ENCODE assay signal across 8 cellular contexts in the genomic region with DNA sequence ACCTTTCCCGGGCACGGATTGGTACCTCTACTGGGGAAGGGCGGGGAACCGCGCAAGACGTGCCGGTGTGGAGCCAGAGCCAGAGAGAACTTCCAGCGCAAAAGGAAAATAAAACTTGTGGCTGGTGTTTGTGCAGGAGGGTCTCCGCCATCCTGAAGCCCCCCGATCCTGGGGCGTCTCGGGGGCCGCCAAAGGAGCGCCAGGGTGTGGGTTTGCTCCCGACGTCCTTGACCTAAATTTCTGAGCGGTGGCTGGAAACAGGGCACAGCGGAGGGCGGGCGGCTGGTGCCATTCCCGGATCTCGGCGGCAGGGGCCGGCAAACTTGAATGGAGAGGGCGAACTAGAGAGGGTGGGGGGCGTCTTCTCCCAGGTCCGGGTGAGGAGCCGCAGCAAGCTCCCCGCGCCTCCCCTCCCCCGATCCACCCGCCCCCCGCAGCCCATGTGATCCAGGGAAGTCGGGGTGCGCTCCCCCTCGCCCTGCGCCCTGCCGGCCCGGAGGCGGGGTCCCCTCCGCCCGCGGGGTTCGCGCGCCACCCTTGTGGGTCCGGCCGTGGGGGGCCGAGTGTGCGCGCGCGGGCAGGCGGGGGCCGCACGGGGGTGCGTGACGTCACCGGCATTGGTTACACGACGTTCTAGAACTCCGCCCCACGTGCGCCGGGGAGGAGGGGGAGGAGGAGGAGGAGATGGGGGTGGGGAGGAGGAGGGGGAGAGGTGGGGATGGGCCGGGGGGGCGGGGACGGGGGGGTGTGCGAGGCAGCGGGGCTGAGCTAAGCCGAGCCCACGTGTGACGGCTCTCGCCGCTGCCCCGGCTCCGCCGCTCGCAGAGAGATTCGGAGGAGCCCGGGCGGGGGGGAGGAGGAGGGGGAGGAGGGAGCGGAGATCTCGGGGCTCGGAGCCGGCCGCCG. TPM values are rescaled to one million over a fixed set of nuclear protein-coding genes. Genes with fewer than 3 reads are reported as not detected.
DNase-seq lines count a peak whose midpoint lies in the region; ATAC-seq, FAIRE-seq and TF ChIP-seq lines count a peak whose summit lies in the region.

A gene (plus strand): TSS at position 748 of the 906 bp plus-strand sequence. CDS start 220 bp downstream, outside the sequence.

- ATAC-seq in HG02642 (IDR thresholded peaks at IDR 0.05; ENCODE audit: poor library complexity, unreplicated experiment) = peak; percentile 79
- peak; percentile 93 for ATAC-seq in right cardiac atrium

- H3K4me1 Mint-ChIP-seq in astrocyte (ENCODE audit: low read depth, unreplicated experiment) = peaks cover 14% of the 10 kb centered on the region

- no peaks in the 10 kb centered on the region for H3K27me3 Mint-ChIP-seq in astrocyte (ENCODE audit: low read depth, unreplicated experiment)

- H3K27me3 ChIP-seq in astrocyte (ENCODE audit: insufficient read depth, low read length) = no peaks in the 10 kb centered on the region
- H3K27me3 ChIP-seq in right cardiac atrium (ENCODE audit: control insufficient read depth, insufficient read depth) = no peaks in the 10 kb centered on the region
- no peaks in the 10 kb centered on the region for H3K27me3 ChIP-seq in uterus

- peak within 1 kb of the TSS; percentile 84 for H3K27ac Mint-ChIP-seq in astrocyte (ENCODE audit: unreplicated experiment)

- no peak for FAIRE-seq in astrocyte (lab: Jason Lieb, UNC)

- WGBS in right cardiac atrium = under 1% methylated on average over 86 of the region's 88 CpGs

- peak within 1 kb of the TSS; percentile 81 for H3K4me3 ChIP-seq in astrocyte (ENCODE audit: insufficient read depth, low read depth, low read length)
- H3K4me3 ChIP-seq in right cardiac atrium (ENCODE audit: low read length) = peak within 1 kb of the TSS; percentile 99
- H3K4me3 ChIP-seq in uterus = peak within 1 kb of the TSS; percentile 86 to 96

- peak within 1 kb of the TSS; percentile 86 for H3K4me3 Mint-ChIP-seq in astrocyte (ENCODE audit: unreplicated experiment)

- DNase-seq in GM10266 (ENCODE audit: extremely low spot score) (peak; percentile 88), NCI-H128 (lab: John Stamatoyannopoulos, UW; ENCODE audit: unreplicated experiment) (peak; percentile 62), T-helper 9 cell (peak; percentile 92), astrocyte (ENCODE audit: low read depth) (peak; percentile 67), right cardiac atrium (peak; percentile 97 to 98 (median 98)), putamen (ENCODE audit: low spot score) (peak; percentile 89), uterus (peak; percentile 93 to 97)

- H3K27ac ChIP-seq in astrocyte (ENCODE audit: low read depth, low read length) = peak within 1 kb of the TSS; percentile 55
- peak within 1 kb of the TSS; percentile 88 for H3K27ac ChIP-seq in right cardiac atrium (ENCODE audit: low read length)
- peak within 1 kb of the TSS; percentile 98 to 99 for H3K27ac ChIP-seq in uterus

- peaks cover 8% of the 10 kb centered on the region for H3K4me1 ChIP-seq in astrocyte (ENCODE audit: insufficient read depth, low read length)
- H3K4me1 ChIP-seq in right cardiac atrium (ENCODE audit: control insufficient read depth, insufficient read depth, low read length) = peaks cover 2% of the 10 kb centered on the region
- H3K4me1 ChIP-seq in uterus = peaks cover 0 to 6% of the 10 kb centered on the region in 2 donors

- TF ChIP-seq POLR2A in uterus (IDR thresholded peaks at IDR 0.05) = peak; percentile 40 to 76

- peaks cover 29% of the 10 kb centered on the region for H3K79me2 ChIP-seq in astrocyte (ENCODE audit: insufficient read depth, low read length)

- no peaks in the 10 kb centered on the region for H3K9me3 ChIP-seq in astrocyte (ENCODE audit: insufficient read depth, low read depth, low read length)
- no peaks in the 10 kb centered on the region for H3K9me3 ChIP-seq in right cardiac atrium (ENCODE audit: control insufficient read depth, low read length)
- no peaks in the 10 kb centered on the region for H3K9me3 ChIP-seq in uterus

- intact Hi-C loops in right cardiac atrium (cut with DNase I) (loop anchor here in 1 of 4 donors (10.0 kb wide), 1 partner anchor 579 kb away; no protein-coding TSS in a partner anchor), uterus (cut with DNase I; ENCODE audit: low total_unique reads) (no loop called here)

- H2AFZ ChIP-seq in astrocyte (ENCODE audit: low read depth, low read length) = peak within 1 kb of the TSS; percentile 63

- no peaks in the 10 kb centered on the region for H3K36me3 Mint-ChIP-seq in astrocyte (ENCODE audit: low read depth, unreplicated experiment)

- peak within 1 kb of the TSS; percentile 99 for H3K4me2 ChIP-seq in astrocyte (ENCODE audit: low read length)

- H3K9ac ChIP-seq in astrocyte (ENCODE audit: low read length) = peak within 1 kb of the TSS; percentile 86

- TF ChIP-seq CTCF in GM10266 (IDR thresholded peaks at IDR 0.05; ENCODE audit: control insufficient read depth, insufficient read depth, low read depth, missing control alignments) (no peak), astrocyte (IDR thresholded peaks at IDR 0.05; ENCODE audit: insufficient read depth, low read depth, low read length) (no peak), uterus (IDR thresholded peaks at IDR 0.05) (no peak)

- peaks cover 20% of the 10 kb centered on the region for H4K20me1 ChIP-seq in astrocyte (ENCODE audit: insufficient read depth, low read length)

- H3K36me3 ChIP-seq in astrocyte (ENCODE audit: insufficient read depth, low read length) (no peaks in the 10 kb centered on the region), uterus (no peaks in the 10 kb centered on the region)

- H3K9me3 Mint-ChIP-seq in astrocyte (ENCODE audit: unreplicated experiment) = peaks cover 2% of the 10 kb centered on the region

RNA-seq across cellular contexts. Expression of the gene that starts here (rescaled TPM):
- 53.7 and 67.9 TPM in 2 replicates for total RNA-seq in astrocyte
- total RNA-seq in right cardiac atrium = 100 to 1,000 TPM; 105 to 113 (median 109) TPM
- 43.9 TPM for polyA plus RNA-seq in right cardiac atrium
- 10 to 100 TPM; 13.2 to 60.8 (median 44.5) TPM for total RNA-seq in uterus

Comparison
In these comparisons a context has a peak if more than half of its experiments do, and no peak if none do; other contexts are left out.
1. Peak in every context shown above with its lines: DNase-seq, ATAC-seq, H3K4me3 ChIP-seq and H3K27ac ChIP-seq.